1 cellular context compared by ENCODE assay signal in the genomic region with DNA sequence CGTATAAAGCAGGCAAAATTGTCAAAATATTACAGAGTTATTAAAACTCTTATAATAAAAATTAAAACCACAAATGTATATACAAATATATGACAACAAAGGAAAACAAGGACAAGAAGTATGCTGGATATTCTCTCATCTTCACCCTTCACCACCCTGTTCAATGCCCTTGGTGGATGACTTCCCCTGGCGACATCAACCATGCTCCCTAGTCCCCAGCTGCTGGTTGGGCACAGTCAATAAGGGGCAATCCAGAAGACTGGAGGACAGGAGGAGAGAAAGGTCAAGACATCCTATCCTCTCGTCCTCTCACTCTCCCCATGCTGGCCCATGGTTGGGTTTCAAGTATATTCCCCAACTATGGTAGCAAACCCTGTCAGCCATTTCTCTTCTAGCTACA.
TF ChIP-seq lines count a peak whose summit lies in the region.

No MANE protein-coding gene starts in this region.

TF ChIP-seq in GM23338, 12 proteins besides CTCF, POLR2A, EP300 and RAD21:
- TF ChIP-seq, protein P1, sequence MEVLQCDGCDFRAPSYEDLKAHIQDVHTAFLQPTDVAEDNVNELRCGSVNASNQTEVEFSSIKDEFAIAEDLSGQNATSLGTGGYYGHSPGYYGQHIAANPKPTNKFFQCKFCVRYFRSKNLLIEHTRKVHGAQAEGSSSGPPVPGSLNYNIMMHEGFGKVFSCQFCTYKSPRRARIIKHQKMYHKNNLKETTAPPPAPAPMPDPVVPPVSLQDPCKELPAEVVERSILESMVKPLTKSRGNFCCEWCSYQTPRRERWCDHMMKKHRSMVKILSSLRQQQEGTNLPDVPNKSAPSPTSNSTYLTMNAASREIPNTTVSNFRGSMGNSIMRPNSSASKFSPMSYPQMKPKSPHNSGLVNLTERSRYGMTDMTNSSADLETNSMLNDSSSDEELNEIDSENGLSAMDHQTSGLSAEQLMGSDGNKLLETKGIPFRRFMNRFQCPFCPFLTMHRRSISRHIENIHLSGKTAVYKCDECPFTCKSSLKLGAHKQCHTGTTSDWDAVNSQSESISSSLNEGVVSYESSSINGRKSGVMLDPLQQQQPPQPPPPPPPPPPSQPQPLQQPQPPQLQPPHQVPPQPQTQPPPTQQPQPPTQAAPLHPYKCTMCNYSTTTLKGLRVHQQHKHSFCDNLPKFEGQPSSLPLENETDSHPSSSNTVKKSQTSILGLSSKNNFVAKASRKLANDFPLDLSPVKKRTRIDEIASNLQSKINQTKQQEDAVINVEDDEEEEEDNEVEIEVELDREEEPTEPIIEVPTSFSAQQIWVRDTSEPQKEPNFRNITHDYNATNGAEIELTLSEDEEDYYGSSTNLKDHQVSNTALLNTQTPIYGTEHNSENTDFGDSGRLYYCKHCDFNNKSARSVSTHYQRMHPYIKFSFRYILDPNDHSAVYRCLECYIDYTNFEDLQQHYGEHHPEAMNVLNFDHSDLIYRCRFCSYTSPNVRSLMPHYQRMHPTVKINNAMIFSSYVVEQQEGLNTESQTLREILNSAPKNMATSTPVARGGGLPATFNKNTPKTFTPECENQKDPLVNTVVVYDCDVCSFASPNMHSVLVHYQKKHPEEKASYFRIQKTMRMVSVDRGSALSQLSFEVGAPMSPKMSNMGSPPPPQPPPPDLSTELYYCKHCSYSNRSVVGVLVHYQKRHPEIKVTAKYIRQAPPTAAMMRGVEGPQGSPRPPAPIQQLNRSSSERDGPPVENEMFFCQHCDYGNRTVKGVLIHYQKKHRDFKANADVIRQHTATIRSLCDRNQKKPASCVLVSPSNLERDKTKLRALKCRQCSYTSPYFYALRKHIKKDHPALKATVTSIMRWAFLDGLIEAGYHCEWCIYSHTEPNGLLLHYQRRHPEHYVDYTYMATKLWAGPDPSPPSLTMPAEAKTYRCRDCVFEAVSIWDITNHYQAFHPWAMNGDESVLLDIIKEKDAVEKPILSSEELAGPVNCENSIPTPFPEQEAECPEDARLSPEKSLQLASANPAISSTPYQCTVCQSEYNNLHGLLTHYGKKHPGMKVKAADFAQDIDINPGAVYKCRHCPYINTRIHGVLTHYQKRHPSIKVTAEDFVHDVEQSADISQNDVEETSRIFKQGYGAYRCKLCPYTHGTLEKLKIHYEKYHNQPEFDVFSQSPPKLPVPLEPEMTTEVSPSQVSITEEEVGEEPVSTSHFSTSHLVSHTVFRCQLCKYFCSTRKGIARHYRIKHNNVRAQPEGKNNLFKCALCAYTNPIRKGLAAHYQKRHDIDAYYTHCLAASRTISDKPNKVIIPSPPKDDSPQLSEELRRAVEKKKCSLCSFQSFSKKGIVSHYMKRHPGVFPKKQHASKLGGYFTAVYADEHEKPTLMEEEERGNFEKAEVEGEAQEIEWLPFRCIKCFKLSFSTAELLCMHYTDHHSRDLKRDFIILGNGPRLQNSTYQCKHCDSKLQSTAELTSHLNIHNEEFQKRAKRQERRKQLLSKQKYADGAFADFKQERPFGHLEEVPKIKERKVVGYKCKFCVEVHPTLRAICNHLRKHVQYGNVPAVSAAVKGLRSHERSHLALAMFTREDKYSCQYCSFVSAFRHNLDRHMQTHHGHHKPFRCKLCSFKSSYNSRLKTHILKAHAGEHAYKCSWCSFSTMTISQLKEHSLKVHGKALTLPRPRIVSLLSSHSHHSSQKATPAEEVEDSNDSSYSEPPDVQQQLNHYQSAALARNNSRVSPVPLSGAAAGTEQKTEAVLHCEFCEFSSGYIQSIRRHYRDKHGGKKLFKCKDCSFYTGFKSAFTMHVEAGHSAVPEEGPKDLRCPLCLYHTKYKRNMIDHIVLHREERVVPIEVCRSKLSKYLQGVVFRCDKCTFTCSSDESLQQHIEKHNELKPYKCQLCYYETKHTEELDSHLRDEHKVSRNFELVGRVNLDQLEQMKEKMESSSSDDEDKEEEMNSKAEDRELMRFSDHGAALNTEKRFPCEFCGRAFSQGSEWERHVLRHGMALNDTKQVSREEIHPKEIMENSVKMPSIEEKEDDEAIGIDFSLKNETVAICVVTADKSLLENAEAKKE (CRISPR knock-in tag; IDR thresholded peaks at IDR 0.05): no peak
- TF ChIP-seq EZH2phosphoT487 (IDR thresholded peaks at IDR 0.05; ENCODE audit: unreplicated experiment) (no peak), EZH2 (IDR thresholded peaks at IDR 0.05; ENCODE audit: low read depth, unreplicated experiment) (no peak), POLR2AphosphoS5 (IDR thresholded peaks at IDR 0.05; ENCODE audit: low read depth) (no peak), ZNF331 (CRISPR knock-in tag; IDR thresholded peaks at IDR 0.05; ENCODE audit: low read depth) (no peak), ZNF114 (CRISPR knock-in tag; IDR thresholded peaks at IDR 0.05) (no peak), STAT1 (IDR thresholded peaks at IDR 0.05; ENCODE audit: unreplicated experiment) (no peak), JUNB (IDR thresholded peaks at IDR 0.05; ENCODE audit: unreplicated experiment) (no peak), NANOG (IDR thresholded peaks at IDR 0.05; ENCODE audit: borderline replicate concordance) (no peak), CREB1 (CRISPR knock-in tag; IDR thresholded peaks at IDR 0.05; ENCODE audit: low read depth) (no peak)
- TF ChIP-seq, protein P2, sequence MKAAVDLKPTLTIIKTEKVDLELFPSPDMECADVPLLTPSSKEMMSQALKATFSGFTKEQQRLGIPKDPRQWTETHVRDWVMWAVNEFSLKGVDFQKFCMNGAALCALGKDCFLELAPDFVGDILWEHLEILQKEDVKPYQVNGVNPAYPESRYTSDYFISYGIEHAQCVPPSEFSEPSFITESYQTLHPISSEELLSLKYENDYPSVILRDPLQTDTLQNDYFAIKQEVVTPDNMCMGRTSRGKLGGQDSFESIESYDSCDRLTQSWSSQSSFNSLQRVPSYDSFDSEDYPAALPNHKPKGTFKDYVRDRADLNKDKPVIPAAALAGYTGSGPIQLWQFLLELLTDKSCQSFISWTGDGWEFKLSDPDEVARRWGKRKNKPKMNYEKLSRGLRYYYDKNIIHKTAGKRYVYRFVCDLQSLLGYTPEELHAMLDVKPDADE (IDR thresholded peaks at IDR 0.05): no peak
- TF ChIP-seq, protein P3, sequence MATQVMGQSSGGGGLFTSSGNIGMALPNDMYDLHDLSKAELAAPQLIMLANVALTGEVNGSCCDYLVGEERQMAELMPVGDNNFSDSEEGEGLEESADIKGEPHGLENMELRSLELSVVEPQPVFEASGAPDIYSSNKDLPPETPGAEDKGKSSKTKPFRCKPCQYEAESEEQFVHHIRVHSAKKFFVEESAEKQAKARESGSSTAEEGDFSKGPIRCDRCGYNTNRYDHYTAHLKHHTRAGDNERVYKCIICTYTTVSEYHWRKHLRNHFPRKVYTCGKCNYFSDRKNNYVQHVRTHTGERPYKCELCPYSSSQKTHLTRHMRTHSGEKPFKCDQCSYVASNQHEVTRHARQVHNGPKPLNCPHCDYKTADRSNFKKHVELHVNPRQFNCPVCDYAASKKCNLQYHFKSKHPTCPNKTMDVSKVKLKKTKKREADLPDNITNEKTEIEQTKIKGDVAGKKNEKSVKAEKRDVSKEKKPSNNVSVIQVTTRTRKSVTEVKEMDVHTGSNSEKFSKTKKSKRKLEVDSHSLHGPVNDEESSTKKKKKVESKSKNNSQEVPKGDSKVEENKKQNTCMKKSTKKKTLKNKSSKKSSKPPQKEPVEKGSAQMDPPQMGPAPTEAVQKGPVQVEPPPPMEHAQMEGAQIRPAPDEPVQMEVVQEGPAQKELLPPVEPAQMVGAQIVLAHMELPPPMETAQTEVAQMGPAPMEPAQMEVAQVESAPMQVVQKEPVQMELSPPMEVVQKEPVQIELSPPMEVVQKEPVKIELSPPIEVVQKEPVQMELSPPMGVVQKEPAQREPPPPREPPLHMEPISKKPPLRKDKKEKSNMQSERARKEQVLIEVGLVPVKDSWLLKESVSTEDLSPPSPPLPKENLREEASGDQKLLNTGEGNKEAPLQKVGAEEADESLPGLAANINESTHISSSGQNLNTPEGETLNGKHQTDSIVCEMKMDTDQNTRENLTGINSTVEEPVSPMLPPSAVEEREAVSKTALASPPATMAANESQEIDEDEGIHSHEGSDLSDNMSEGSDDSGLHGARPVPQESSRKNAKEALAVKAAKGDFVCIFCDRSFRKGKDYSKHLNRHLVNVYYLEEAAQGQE (IDR thresholded peaks at IDR 0.05; ENCODE audit: unreplicated experiment): no peak
